Comparison of ENCODE assay signal across 27 cellular contexts in genomic region chr20:43723194-43723593, GRCh38. TPM values are rescaled to one million over a fixed set of nuclear protein-coding genes. Genes with fewer than 3 reads are reported as not detected.
"Had no signal": no experiment of that assay in that cellular context is flagged by ENCODE, and none has a peak within 500 bp of the region (broad histone marks: within the 10 kb centered on the region; RNA-seq: fewer than 3 reads in every experiment).

No MANE protein-coding gene starts in this region.

- DNase-seq: activated CD4-positive, alpha-beta T cell treated with anti-CD3 and anti-CD28 coated beads for 1 hour; activated CD4-positive, alpha-beta T cell treated with anti-CD3 and anti-CD28 coated beads, Interleukin-2, amount 50 U/mL, for 1 hour; activated CD8-positive, alpha-beta T cell treated with anti-CD3 and anti-CD28 coated beads, Interleukin-2, amount 10 ng/mL, durations not matched to agents 7 days and 5 days; activated T-cell treated with anti-CD3 and anti-CD28 coated beads, Interleukin-2, amount 50 U/mL, for 1 hour; amygdala; colonic mucosa; dorsolateral prefrontal cortex; immature natural killer cell; kidney glomerular epithelial cell; left lung; naive B cell; sigmoid colon; stimulated activated CD4-positive, alpha-beta T cell treated with anti-CD3 and anti-CD28 coated beads, Interleukin-2, amount 100 ng/mL, for 48 hours; stimulated activated naive CD4-positive, alpha-beta T cell treated with Interleukin-2 at 50 U/mL for 16 hours; upper lobe of left lung had no signal

- H3K4me3 ChIP-seq: colonic mucosa, dorsolateral prefrontal cortex, esophagus muscularis mucosa, left lung, lung, neural progenitor cell, sigmoid colon, smooth muscle cell, upper lobe of left lung had no signal

- H3K27ac ChIP-seq: colonic mucosa, dorsolateral prefrontal cortex, esophagus muscularis mucosa, left lung, neural progenitor cell, sigmoid colon, upper lobe of left lung had no signal

- H3K4me3 Mint-ChIP-seq: activated CD8-positive, alpha-beta T cell treated with anti-CD3 and anti-CD28 coated beads, Interleukin-2, amount 10 ng/mL, durations not matched to agents 7 days and 5 days; immature natural killer cell; neural progenitor cell had no signal

- H3K9ac ChIP-seq: neural progenitor cell had no signal

- H3K27me3 Mint-ChIP-seq: activated T-helper 17 cell treated with anti-CD3 and anti-CD28 coated beads, Interleukin-2, amount 50 U/mL, for 72 hours; naive B cell had no signal

- H3K4me1 ChIP-seq: colonic mucosa, esophagus muscularis mucosa, left lung, sigmoid colon, upper lobe of left lung had no signal

- ATAC-seq: activated CD8-positive, alpha-beta T cell treated with anti-CD3 and anti-CD28 coated beads, Interleukin-2, amount 10 ng/mL, durations not matched to agents 7 days and 5 days; activated T-helper 17 cell treated with anti-CD3 and anti-CD28 coated beads, Interleukin-2, amount 50 U/mL, for 72 hours; left lung had no signal

- H3K4me2 ChIP-seq: neural progenitor cell, smooth muscle cell had no signal

- H3K4me1 Mint-ChIP-seq: neural progenitor cell had no signal

- H3K27me3 ChIP-seq: colonic mucosa, dorsolateral prefrontal cortex, left lung, neural progenitor cell, sigmoid colon, upper lobe of left lung had no signal

- H3K9me3 ChIP-seq: colonic mucosa, left lung, sigmoid colon, upper lobe of left lung had no signal

- H3K36me3 Mint-ChIP-seq: immature natural killer cell had no signal

- H3K27ac Mint-ChIP-seq: activated CD8-positive, alpha-beta T cell treated with anti-CD3 and anti-CD28 coated beads, Interleukin-2, amount 10 ng/mL, durations not matched to agents 7 days and 5 days; activated T-helper 17 cell treated with anti-CD3 and anti-CD28 coated beads, Interleukin-2, amount 50 U/mL, for 72 hours; immature natural killer cell; neural progenitor cell had no signal

- H3K9me3 Mint-ChIP-seq: activated T-helper 17 cell treated with anti-CD3 and anti-CD28 coated beads, Interleukin-2, amount 50 U/mL, for 72 hours; immature natural killer cell had no signal

- H3K36me3 ChIP-seq: colonic mucosa, esophagus muscularis mucosa, left lung, neural progenitor cell, sigmoid colon, upper lobe of left lung had no signal

- H2AFZ ChIP-seq: neural progenitor cell had no signal

- FAIRE-seq: bronchial epithelial cell had no signal

RNA-seq across cellular contexts. Expression of gene GTSF1L, which starts 3.6 kb away (rescaled TPM):
- total RNA-seq: activated CD8-positive, alpha-beta T cell treated with anti-CD3 and anti-CD28 coated beads, Interleukin-2, amount 10 ng/mL, durations not matched to agents 7 days and 5 days; activated T-helper 17 cell treated with anti-CD3 and anti-CD28 coated beads, Interleukin-2, amount 50 U/mL, for 72 hours; bronchial epithelial cell; colonic mucosa; dorsolateral prefrontal cortex; esophagus muscularis mucosa; glomerular endothelial cell; left lung; lung; mesenteric fat pad; mucosa of gallbladder; omental fat pad; posterior vena cava; renal cortical epithelial cell; sigmoid colon; smooth muscle cell; upper lobe of left lung had no signal
- polyA plus RNA-seq: immature natural killer cell, lung, smooth muscle cell had no signal

RNA-seq across cellular contexts. Expression of gene MYBL2, which starts 56.3 kb away (rescaled TPM):
- total RNA-seq: mesenteric fat pad had no signal
